Comparison of ENCODE assay signal across 1 cellular context in genomic region chr13:52651880-52652169, GRCh38.
TF ChIP-seq lines count a peak whose summit lies in the region.

No MANE protein-coding gene starts in this region.

TF ChIP-seq in HepG2, 621 proteins besides CTCF, POLR2A, EP300 and RAD21 (continues in another document):
- TF ChIP-seq ZNF780A (CRISPR knock-in tag; IDR thresholded peaks at IDR 0.05) (no peak), GFI1 (CRISPR knock-in tag; IDR thresholded peaks at IDR 0.05; ENCODE audit: borderline replicate concordance) (no peak), NFATC3 (CRISPR knock-in tag; IDR thresholded peaks at IDR 0.05) (no peak), PPARG (CRISPR knock-in tag; conservative IDR thresholded peaks at IDR 0.05) (no peak), TEF (CRISPR knock-in tag; IDR thresholded peaks at IDR 0.05) (no peak), ZNF7 (CRISPR knock-in tag; IDR thresholded peaks at IDR 0.05) (0 out of 2 replicates have a peak, but pooled peaks have one; percentile 4), ZNF749 (CRISPR knock-in tag; IDR thresholded peaks at IDR 0.05; ENCODE audit: borderline replicate concordance) (0 out of 2 replicates have a peak, but pooled peaks have one; percentile 21), NONO (IDR thresholded peaks at IDR 0.05) (no peak), NONO (CRISPR knock-in tag; conservative IDR thresholded peaks at IDR 0.05) (0 out of 2 replicates have a peak, but pooled peaks have one; percentile 5), TP53 (CRISPR knock-in tag; conservative IDR thresholded peaks at IDR 0.05) (no peak), ZNF431 (CRISPR knock-in tag; IDR thresholded peaks at IDR 0.05; ENCODE audit: borderline replicate concordance, low read depth) (no peak), ZBTB43 (CRISPR knock-in tag; conservative IDR thresholded peaks at IDR 0.05) (0 out of 2 replicates have a peak, but pooled peaks have one; percentile 8), PLRG1 (conservative IDR thresholded peaks at IDR 0.05) (no peak), MED13 (CRISPR knock-in tag; IDR thresholded peaks at IDR 0.05) (0 out of 2 replicates have a peak, but pooled peaks have one; percentile 1), ZNF570 (CRISPR knock-in tag; IDR thresholded peaks at IDR 0.05; ENCODE audit: borderline replicate concordance) (0 out of 2 replicates have a peak, but pooled peaks have one; percentile 43), BHLHE40 (IDR thresholded peaks at IDR 0.05; ENCODE audit: low read length) (0 out of 2 replicates have a peak, but pooled peaks have one; percentile 21), ZSCAN29 (CRISPR knock-in tag; conservative IDR thresholded peaks at IDR 0.05) (no peak), KMT2A (CRISPR knock-in tag; IDR thresholded peaks at IDR 0.05) (peak; percentile 21; the same call in 1 of the 2 replicates), KIAA2018 (CRISPR knock-in tag; IDR thresholded peaks at IDR 0.05; ENCODE audit: borderline replicate concordance) (no peak; the same call in 1 of the 2 replicates), ISL2 (CRISPR knock-in tag; IDR thresholded peaks at IDR 0.05) (peak; percentile 46; the same call in 1 of the 2 replicates), KDM5A (IDR thresholded peaks at IDR 0.05; ENCODE audit: borderline replicate concordance, low read length) (no peak; the same call in 1 of the 2 replicates), ZNF235 (CRISPR knock-in tag; IDR thresholded peaks at IDR 0.05; ENCODE audit: borderline replicate concordance) (no peak), SRF (IDR thresholded peaks at IDR 0.05; ENCODE audit: low read depth, low read length) (no peak), ZNF713 (CRISPR knock-in tag; IDR thresholded peaks at IDR 0.05) (0 out of 2 replicates have a peak, but pooled peaks have one; percentile 14), HINFP (CRISPR knock-in tag; IDR thresholded peaks at IDR 0.05; ENCODE audit: low read depth) (peak; percentile 40; the same call in 1 of the 2 replicates), ZNF652 (CRISPR knock-in tag; IDR thresholded peaks at IDR 0.05; ENCODE audit: borderline replicate concordance, low read depth) (peak; percentile 98), SOX13 (IDR thresholded peaks at IDR 0.05) (no peak), SOX13 (CRISPR knock-in tag; conservative IDR thresholded peaks at IDR 0.05 in 1 of 2, IDR thresholded peaks at IDR 0.05 in 1 of 2) (no peak), ATF5 (CRISPR knock-in tag; IDR thresholded peaks at IDR 0.05; ENCODE audit: low read depth) (no peak), ZSCAN31 (CRISPR knock-in tag; IDR thresholded peaks at IDR 0.05; ENCODE audit: low read depth) (peak; percentile 10; the same call in 1 of the 2 replicates)
- TF ChIP-seq, protein P1, sequence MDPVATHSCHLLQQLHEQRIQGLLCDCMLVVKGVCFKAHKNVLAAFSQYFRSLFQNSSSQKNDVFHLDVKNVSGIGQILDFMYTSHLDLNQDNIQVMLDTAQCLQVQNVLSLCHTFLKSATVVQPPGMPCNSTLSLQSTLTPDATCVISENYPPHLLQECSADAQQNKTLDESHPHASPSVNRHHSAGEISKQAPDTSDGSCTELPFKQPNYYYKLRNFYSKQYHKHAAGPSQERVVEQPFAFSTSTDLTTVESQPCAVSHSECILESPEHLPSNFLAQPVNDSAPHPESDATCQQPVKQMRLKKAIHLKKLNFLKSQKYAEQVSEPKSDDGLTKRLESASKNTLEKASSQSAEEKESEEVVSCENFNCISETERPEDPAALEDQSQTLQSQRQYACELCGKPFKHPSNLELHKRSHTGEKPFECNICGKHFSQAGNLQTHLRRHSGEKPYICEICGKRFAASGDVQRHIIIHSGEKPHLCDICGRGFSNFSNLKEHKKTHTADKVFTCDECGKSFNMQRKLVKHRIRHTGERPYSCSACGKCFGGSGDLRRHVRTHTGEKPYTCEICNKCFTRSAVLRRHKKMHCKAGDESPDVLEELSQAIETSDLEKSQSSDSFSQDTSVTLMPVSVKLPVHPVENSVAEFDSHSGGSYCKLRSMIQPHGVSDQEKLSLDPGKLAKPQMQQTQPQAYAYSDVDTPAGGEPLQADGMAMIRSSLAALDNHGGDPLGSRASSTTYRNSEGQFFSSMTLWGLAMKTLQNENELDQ (CRISPR knock-in tag; IDR thresholded peaks at IDR 0.05; ENCODE audit: borderline replicate concordance): no peak
- TF ChIP-seq, protein P2, sequence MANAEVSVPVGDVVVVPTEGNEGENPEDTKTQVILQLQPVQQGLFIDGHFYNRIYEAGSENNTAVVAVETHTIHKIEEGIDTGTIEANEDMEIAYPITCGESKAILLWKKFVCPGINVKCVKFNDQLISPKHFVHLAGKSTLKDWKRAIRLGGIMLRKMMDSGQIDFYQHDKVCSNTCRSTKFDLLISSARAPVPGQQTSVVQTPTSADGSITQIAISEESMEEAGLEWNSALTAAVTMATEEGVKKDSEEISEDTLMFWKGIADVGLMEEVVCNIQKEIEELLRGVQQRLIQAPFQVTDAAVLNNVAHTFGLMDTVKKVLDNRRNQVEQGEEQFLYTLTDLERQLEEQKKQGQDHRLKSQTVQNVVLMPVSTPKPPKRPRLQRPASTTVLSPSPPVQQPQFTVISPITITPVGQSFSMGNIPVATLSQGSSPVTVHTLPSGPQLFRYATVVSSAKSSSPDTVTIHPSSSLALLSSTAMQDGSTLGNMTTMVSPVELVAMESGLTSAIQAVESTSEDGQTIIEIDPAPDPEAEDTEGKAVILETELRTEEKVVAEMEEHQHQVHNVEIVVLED (CRISPR knock-in tag; IDR thresholded peaks at IDR 0.05; ENCODE audit: borderline replicate concordance): no peak
- TF ChIP-seq, protein P3, sequence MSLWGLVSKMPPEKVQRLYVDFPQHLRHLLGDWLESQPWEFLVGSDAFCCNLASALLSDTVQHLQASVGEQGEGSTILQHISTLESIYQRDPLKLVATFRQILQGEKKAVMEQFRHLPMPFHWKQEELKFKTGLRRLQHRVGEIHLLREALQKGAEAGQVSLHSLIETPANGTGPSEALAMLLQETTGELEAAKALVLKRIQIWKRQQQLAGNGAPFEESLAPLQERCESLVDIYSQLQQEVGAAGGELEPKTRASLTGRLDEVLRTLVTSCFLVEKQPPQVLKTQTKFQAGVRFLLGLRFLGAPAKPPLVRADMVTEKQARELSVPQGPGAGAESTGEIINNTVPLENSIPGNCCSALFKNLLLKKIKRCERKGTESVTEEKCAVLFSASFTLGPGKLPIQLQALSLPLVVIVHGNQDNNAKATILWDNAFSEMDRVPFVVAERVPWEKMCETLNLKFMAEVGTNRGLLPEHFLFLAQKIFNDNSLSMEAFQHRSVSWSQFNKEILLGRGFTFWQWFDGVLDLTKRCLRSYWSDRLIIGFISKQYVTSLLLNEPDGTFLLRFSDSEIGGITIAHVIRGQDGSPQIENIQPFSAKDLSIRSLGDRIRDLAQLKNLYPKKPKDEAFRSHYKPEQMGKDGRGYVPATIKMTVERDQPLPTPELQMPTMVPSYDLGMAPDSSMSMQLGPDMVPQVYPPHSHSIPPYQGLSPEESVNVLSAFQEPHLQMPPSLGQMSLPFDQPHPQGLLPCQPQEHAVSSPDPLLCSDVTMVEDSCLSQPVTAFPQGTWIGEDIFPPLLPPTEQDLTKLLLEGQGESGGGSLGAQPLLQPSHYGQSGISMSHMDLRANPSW (CRISPR knock-in tag; IDR thresholded peaks at IDR 0.05; ENCODE audit: borderline replicate concordance): 0 out of 2 replicates have a peak, but pooled peaks have one; percentile 5
- TF ChIP-seq, protein P4, sequence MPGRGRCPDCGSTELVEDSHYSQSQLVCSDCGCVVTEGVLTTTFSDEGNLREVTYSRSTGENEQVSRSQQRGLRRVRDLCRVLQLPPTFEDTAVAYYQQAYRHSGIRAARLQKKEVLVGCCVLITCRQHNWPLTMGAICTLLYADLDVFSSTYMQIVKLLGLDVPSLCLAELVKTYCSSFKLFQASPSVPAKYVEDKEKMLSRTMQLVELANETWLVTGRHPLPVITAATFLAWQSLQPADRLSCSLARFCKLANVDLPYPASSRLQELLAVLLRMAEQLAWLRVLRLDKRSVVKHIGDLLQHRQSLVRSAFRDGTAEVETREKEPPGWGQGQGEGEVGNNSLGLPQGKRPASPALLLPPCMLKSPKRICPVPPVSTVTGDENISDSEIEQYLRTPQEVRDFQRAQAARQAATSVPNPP (CRISPR knock-in tag; IDR thresholded peaks at IDR 0.05): no peak
- TF ChIP-seq, protein P5, sequence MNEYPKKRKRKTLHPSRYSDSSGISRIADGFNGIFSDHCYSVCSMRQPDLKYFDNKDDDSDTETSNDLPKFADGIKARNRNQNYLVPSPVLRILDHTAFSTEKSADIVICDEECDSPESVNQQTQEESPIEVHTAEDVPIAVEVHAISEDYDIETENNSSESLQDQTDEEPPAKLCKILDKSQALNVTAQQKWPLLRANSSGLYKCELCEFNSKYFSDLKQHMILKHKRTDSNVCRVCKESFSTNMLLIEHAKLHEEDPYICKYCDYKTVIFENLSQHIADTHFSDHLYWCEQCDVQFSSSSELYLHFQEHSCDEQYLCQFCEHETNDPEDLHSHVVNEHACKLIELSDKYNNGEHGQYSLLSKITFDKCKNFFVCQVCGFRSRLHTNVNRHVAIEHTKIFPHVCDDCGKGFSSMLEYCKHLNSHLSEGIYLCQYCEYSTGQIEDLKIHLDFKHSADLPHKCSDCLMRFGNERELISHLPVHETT (CRISPR knock-in tag; conservative IDR thresholded peaks at IDR 0.05): 0 out of 2 replicates have a peak, but pooled peaks have one; percentile 11
